Comparison of ENCODE assay signal across 31 cellular contexts in genomic region chr4:30667919-30668318, GRCh38. TPM values are rescaled to one million over a fixed set of nuclear protein-coding genes. Genes with fewer than 3 reads are reported as not detected.
"Had no signal": no experiment of that assay in that cellular context is flagged by ENCODE, and none has a peak within 500 bp of the region (broad histone marks: within the 10 kb centered on the region; RNA-seq: fewer than 3 reads in every experiment).

No MANE protein-coding gene starts in this region.

- H2AFZ ChIP-seq: neural progenitor cell, parathyroid adenoma had no signal

- H3K4me1 ChIP-seq: neural progenitor cell, parathyroid adenoma, psoas muscle, right lobe of liver, sigmoid colon, suprapubic skin, testis, tibial artery, transverse colon, upper lobe of right lung, vagina had no signal

- H3K79me2 ChIP-seq: parathyroid adenoma had no signal

- H3K9me3 ChIP-seq: ovary, psoas muscle, right lobe of liver, sigmoid colon, suprapubic skin, testis, tibial artery, transverse colon, upper lobe of right lung, vagina had no signal

- H3K4me2 ChIP-seq: neural progenitor cell had no signal

- H3K27ac Mint-ChIP-seq: naive B cell; naive thymus-derived CD8-positive, alpha-beta T cell; natural killer cell treated with Interleukin-12 subunit alpha and Interleukin-12 subunit beta and Interleukin-15 and Interleukin-18, amount 100 ng/mL, for 72 hours; nephron progenitor cell; neural progenitor cell; progenitor cell of endocrine pancreas; stimulated activated memory B cell treated with anti-CD40 and anti-IgM and Interleukin-4, amounts not matched to agents 10 μg/mL and 1 μg/mL and 100 μg/mL, for 72 hours; stimulated activated naive CD8-positive, alpha-beta T cell treated with anti-CD3 and anti-CD28 coated beads, Interleukin-15, amount 100 ng/mL, for 72 hours; type B pancreatic cell had no signal

- FAIRE-seq: small intestine had no signal

- H3K4me1 Mint-ChIP-seq: naive B cell; naive thymus-derived CD8-positive, alpha-beta T cell; nephron progenitor cell; neural progenitor cell; stimulated activated memory B cell treated with anti-CD40 and anti-IgM and Interleukin-4, amounts not matched to agents 10 μg/mL and 1 μg/mL and 100 μg/mL, for 72 hours; stimulated activated naive CD8-positive, alpha-beta T cell treated with anti-CD3 and anti-CD28 coated beads, Interleukin-15, amount 100 ng/mL, for 72 hours had no signal

- ATAC-seq: naive thymus-derived CD8-positive, alpha-beta T cell; natural killer cell treated with Interleukin-12 subunit alpha and Interleukin-12 subunit beta and Interleukin-15 and Interleukin-18, amount 100 ng/mL, for 72 hours; psoas muscle; right cardiac atrium; right lobe of liver; stimulated activated naive CD8-positive, alpha-beta T cell treated with anti-CD3 and anti-CD28 coated beads, Interleukin-15, amount 100 ng/mL, for 72 hours; stimulated activated naive CD8-positive, alpha-beta T cell treated with anti-CD3 and anti-CD28 coated beads, Interleukin-15, Interleukin-2, amounts not matched to agents 100 U/mL and 50 U/mL, for 24 hours; upper lobe of right lung had no signal

- H3K9me3 Mint-ChIP-seq: nephron progenitor cell, neural progenitor cell, type B pancreatic cell had no signal

- H3K36me3 ChIP-seq: neural progenitor cell, ovary, right lobe of liver, sigmoid colon, suprapubic skin, tibial artery, transverse colon, upper lobe of right lung, vagina had no signal

- H3K27ac ChIP-seq: neural progenitor cell, ovary, parathyroid adenoma, psoas muscle, right lobe of liver, sigmoid colon, suprapubic skin, testis, tibial artery, transverse colon, upper lobe of right lung, vagina had no signal

- H3K9ac ChIP-seq: neural progenitor cell, parathyroid adenoma had no signal

- H3K36me3 Mint-ChIP-seq: naive B cell; naive thymus-derived CD8-positive, alpha-beta T cell; neural progenitor cell; stimulated activated memory B cell treated with anti-CD40 and anti-IgM and Interleukin-4, amounts not matched to agents 10 μg/mL and 1 μg/mL and 100 μg/mL, for 72 hours; type B pancreatic cell had no signal

- H3K27me3 ChIP-seq: neural progenitor cell, ovary, right lobe of liver, sigmoid colon, suprapubic skin, testis, tibial artery, transverse colon, upper lobe of right lung, vagina had no signal

- H3K4me3 Mint-ChIP-seq: naive B cell; naive thymus-derived CD8-positive, alpha-beta T cell; natural killer cell treated with Interleukin-12 subunit alpha and Interleukin-12 subunit beta and Interleukin-15 and Interleukin-18, amount 100 ng/mL, for 72 hours; nephron progenitor cell; neural progenitor cell; stimulated activated memory B cell treated with anti-CD40 and anti-IgM and Interleukin-4, amounts not matched to agents 10 μg/mL and 1 μg/mL and 100 μg/mL, for 72 hours; stimulated activated naive CD8-positive, alpha-beta T cell treated with anti-CD3 and anti-CD28 coated beads, Interleukin-15, amount 100 ng/mL, for 72 hours; type B pancreatic cell had no signal

- H3K27me3 Mint-ChIP-seq: naive B cell; naive thymus-derived CD8-positive, alpha-beta T cell; natural killer cell treated with Interleukin-12 subunit alpha and Interleukin-12 subunit beta and Interleukin-15 and Interleukin-18, amount 100 ng/mL, for 72 hours; progenitor cell of endocrine pancreas; stimulated activated memory B cell treated with anti-CD40 and anti-IgM and Interleukin-4, amounts not matched to agents 10 μg/mL and 1 μg/mL and 100 μg/mL, for 72 hours; stimulated activated naive CD8-positive, alpha-beta T cell treated with anti-CD3 and anti-CD28 coated beads, Interleukin-15, amount 100 ng/mL, for 72 hours; type B pancreatic cell had no signal

- DNase-seq: naive B cell; naive thymus-derived CD8-positive, alpha-beta T cell; nephron progenitor cell; occipital lobe; ovary; posterior cingulate gyrus; psoas muscle; right cardiac atrium; right lobe of liver; sigmoid colon; small intestine; stimulated activated CD4-positive, alpha-beta T cell treated with anti-CD3 and anti-CD28 coated beads, Interleukin-1b, Interleukin-23, amount 100 ng/mL, for 48 hours; stimulated activated CD4-positive, alpha-beta T cell treated with anti-CD3 and anti-CD28 coated beads, Interleukin-4, amount 100 ng/mL, for 1 hour; stimulated activated CD4-positive, alpha-beta T cell treated with anti-CD3 and anti-CD28 coated beads, Interleukin-4, amount 100 ng/mL, for 4 hours; stimulated activated CD8-positive, alpha-beta memory T cell treated with anti-CD3 and anti-CD28 coated beads, Interleukin-4, amount 100 ng/mL, for 48 hours; stimulated activated naive CD4-positive, alpha-beta T cell; stimulated activated naive CD8-positive, alpha-beta T cell treated with anti-CD3 and anti-CD28 coated beads, Interleukin-15, amount 100 ng/mL, for 72 hours; stimulated activated naive CD8-positive, alpha-beta T cell treated with anti-CD3 and anti-CD28 coated beads, Interleukin-15, Interleukin-2, amounts not matched to agents 100 U/mL and 50 U/mL, for 24 hours; substantia nigra; testis; tibial artery; transverse colon; upper lobe of right lung had no signal

- H3K4me3 ChIP-seq: neural progenitor cell, ovary, psoas muscle, right lobe of liver, sigmoid colon, suprapubic skin, testis, tibial artery, transverse colon, upper lobe of right lung, vagina had no signal

RNA-seq across cellular contexts. Expression of gene PCDH7, which starts 52.2 kb away (rescaled TPM):
- total RNA-seq: naive thymus-derived CD8-positive, alpha-beta T cell; natural killer cell treated with Interleukin-12 subunit alpha and Interleukin-12 subunit beta and Interleukin-15 and Interleukin-18, amount 100 ng/mL, for 72 hours had no signal
- polyA plus RNA-seq: naive thymus-derived CD8-positive, alpha-beta T cell had no signal
